Comparison of ENCODE assay signal across 8 cellular contexts in the genomic region with DNA sequence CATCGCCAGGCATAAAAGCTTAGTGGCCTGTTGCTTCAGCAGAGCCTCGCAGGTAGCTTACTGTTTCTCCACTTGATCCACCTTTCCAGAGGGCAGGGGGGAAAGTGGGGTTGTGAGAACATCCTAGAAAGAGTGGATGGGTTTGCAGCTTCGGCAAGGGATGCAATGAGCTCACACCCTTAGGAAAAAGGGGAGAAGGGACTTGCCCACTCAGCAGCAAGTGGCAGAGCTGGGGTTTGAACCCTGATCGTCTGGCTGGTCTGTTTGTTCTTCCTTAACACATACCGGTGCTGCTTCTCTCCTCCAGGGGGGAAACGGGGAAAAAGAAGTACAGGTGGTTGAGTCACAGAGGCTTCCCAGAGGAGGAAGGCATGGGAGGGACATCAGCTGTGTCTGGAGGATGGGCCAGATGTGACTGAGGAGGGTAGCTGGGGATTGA. TPM values are rescaled to one million over a fixed set of nuclear protein-coding genes. Genes with fewer than 3 reads are reported as not detected.
DNase-seq lines count a peak whose midpoint lies in the region; ATAC-seq and TF ChIP-seq lines count a peak whose summit lies in the region.

No MANE protein-coding gene starts in this region.

- H3K27ac ChIP-seq in thoracic aorta, result no peak overlapping the region

- H3K9me3 Mint-ChIP-seq in stimulated activated naive CD8-positive, alpha-beta T cell treated with anti-CD3 and anti-CD28 coated beads, Interleukin-15, Interleukin-2, amounts not matched to agents 100 ng/mL and 50 ng/mL, for 24 hours, result no peaks in the 10 kb centered on the region
- H3K9me3 Mint-ChIP-seq in activated naive CD4-positive, alpha-beta T cell treated with anti-CD3 and anti-CD28 coated beads, Interleukin-2, amount 50 U/mL, for 72 hours, result no peaks in the 10 kb centered on the region

- DNase-seq in stimulated activated naive CD8-positive, alpha-beta T cell treated with anti-CD3 and anti-CD28 coated beads, Interleukin-15, Interleukin-2, amounts not matched to agents 100 U/mL and 50 U/mL, for 24 hours, result no peak
- DNase-seq in activated naive CD4-positive, alpha-beta T cell treated with anti-CD3 and anti-CD28 coated beads, Interleukin-2, amount 50 U/mL, for 72 hours (ENCODE audit: low spot score in 2 of 2), result no peak
- DNase-seq in iris pigment epithelial cell (ENCODE audit: low read depth) (peak; percentile 12), thoracic aorta (ENCODE audit: low spot score) (no peak), kidney glomerular epithelial cell (lab: John Stamatoyannopoulos, UW) (no peak), NCI-H146 treated with DMSO at 0.1 percent for 48 hours (lab: John Stamatoyannopoulos, UW; ENCODE audit: unreplicated experiment) (no peak)

- no peaks in the 10 kb centered on the region for H3K27me3 Mint-ChIP-seq in stimulated activated naive CD8-positive, alpha-beta T cell treated with anti-CD3 and anti-CD28 coated beads, Interleukin-15, Interleukin-2, amounts not matched to agents 100 ng/mL and 50 ng/mL, for 24 hours

- H3K4me3 ChIP-seq in thoracic aorta, result peak overlapping the region; percentile 89

- no peak for ATAC-seq in stimulated activated naive CD8-positive, alpha-beta T cell treated with anti-CD3 and anti-CD28 coated beads, Interleukin-15, Interleukin-2, amounts not matched to agents 100 U/mL and 50 U/mL, for 24 hours
- no peak for ATAC-seq in activated naive CD4-positive, alpha-beta T cell treated with anti-CD3 and anti-CD28 coated beads, Interleukin-2, amount 50 U/mL, for 72 hours
- ATAC-seq in thoracic aorta (ENCODE audit: insufficient number of reproducible peaks, low FRiP score, low read depth), result no peak
- ATAC-seq in HG03108 (IDR thresholded peaks at IDR 0.05; ENCODE audit: unreplicated experiment), result no peak

- H3K4me1 ChIP-seq in thoracic aorta (ENCODE audit: control insufficient read depth in 1 of 2, low read depth in 2 of 2), result peaks cover 5 to 24% of the 10 kb centered on the region in 2 donors

- H3K27ac Mint-ChIP-seq in stimulated activated naive CD8-positive, alpha-beta T cell treated with anti-CD3 and anti-CD28 coated beads, Interleukin-15, Interleukin-2, amounts not matched to agents 100 ng/mL and 50 ng/mL, for 24 hours, result peak overlapping the region; percentile 19
- peak overlapping the region; percentile 82 to 93 for H3K27ac Mint-ChIP-seq in activated naive CD4-positive, alpha-beta T cell treated with anti-CD3 and anti-CD28 coated beads, Interleukin-2, amount 50 U/mL, for 72 hours

- H3K27me3 ChIP-seq in thoracic aorta (replicated peaks; ENCODE audit: insufficient read depth), result no peaks in the 10 kb centered on the region

- H3K9me3 ChIP-seq in thoracic aorta, result no peaks in the 10 kb centered on the region

- H3K4me3 Mint-ChIP-seq in stimulated activated naive CD8-positive, alpha-beta T cell treated with anti-CD3 and anti-CD28 coated beads, Interleukin-15, Interleukin-2, amounts not matched to agents 100 ng/mL and 50 ng/mL, for 24 hours, result peak overlapping the region; percentile 86

- peaks cover 6% of the 10 kb centered on the region for H3K36me3 Mint-ChIP-seq in stimulated activated naive CD8-positive, alpha-beta T cell treated with anti-CD3 and anti-CD28 coated beads, Interleukin-15, Interleukin-2, amounts not matched to agents 100 ng/mL and 50 ng/mL, for 24 hours (ENCODE audit: low read depth)
- H3K36me3 Mint-ChIP-seq in activated naive CD4-positive, alpha-beta T cell treated with anti-CD3 and anti-CD28 coated beads, Interleukin-2, amount 50 U/mL, for 72 hours, result peaks cover 0 to 5% of the 10 kb centered on the region in 2 donors

- H3K36me3 ChIP-seq in thoracic aorta, result no peaks in the 10 kb centered on the region

- no peak for TF ChIP-seq CTCF in thoracic aorta (IDR thresholded peaks at IDR 0.05)

- peaks cover 38% of the 10 kb centered on the region for H3K4me1 Mint-ChIP-seq in stimulated activated naive CD8-positive, alpha-beta T cell treated with anti-CD3 and anti-CD28 coated beads, Interleukin-15, Interleukin-2, amounts not matched to agents 100 ng/mL and 50 ng/mL, for 24 hours (ENCODE audit: low read depth)

RNA-seq across cellular contexts. Expression of gene TMEM201, which starts 1.0 kb away (rescaled TPM):
- total RNA-seq in activated naive CD4-positive, alpha-beta T cell treated with anti-CD3 and anti-CD28 coated beads, Interleukin-2, amount 50 U/mL, for 72 hours, result 10 to 100 TPM; 14.8 to 16.5 TPM
- total RNA-seq in thoracic aorta, result 10 to 100 TPM; 11.2 to 15.0 TPM

RNA-seq across cellular contexts. Expression of gene SLC25A33, which starts 50.5 kb away (rescaled TPM):
- 1 to 10 TPM; 6.1 to 6.2 TPM for total RNA-seq in activated naive CD4-positive, alpha-beta T cell treated with anti-CD3 and anti-CD28 coated beads, Interleukin-2, amount 50 U/mL, for 72 hours
- total RNA-seq in thoracic aorta, result 10 to 100 TPM in 1 of 2 donors, 1 to 10 TPM in 1; 4.1 to 12.3 TPM
